9 cellular contexts compared by ENCODE assay signal in genomic region chr9:71783120-71783523, GRCh38. TPM values are rescaled to one million over a fixed set of nuclear protein-coding genes. Genes with fewer than 3 reads are reported as not detected.
DNase-seq lines count a peak whose midpoint lies in the region; ATAC-seq and TF ChIP-seq lines count a peak whose summit lies in the region.
"Had no signal": no experiment of that assay in that cellular context is flagged by ENCODE, and none has a peak within 500 bp of the region (broad histone marks: within the 10 kb centered on the region; RNA-seq: fewer than 3 reads in every experiment).

No MANE protein-coding gene starts in this region.

- peaks cover 26 to 54% (median 53%) of the 10 kb centered on the region in 4 donors for H3K4me1 Mint-ChIP-seq in naive thymus-derived CD8-positive, alpha-beta T cell

- H3K4me3 ChIP-seq in coronary artery = no peak overlapping the region

- POLR2A ChIA-PET in naive thymus-derived CD8-positive, alpha-beta T cell (lab: Charles Lee) = interaction anchor here (0.5 to 5.8 kb wide), 13 partner anchors 8 to 1350 kb away, joined by 3 to 81 read pairs (median 5); partner anchors contain the start of genes ABHD17B, C9orf85 and CEMIP2

- peak overlapping the region; percentile 95 to 100 (median 99) for H3K27ac Mint-ChIP-seq in naive thymus-derived CD8-positive, alpha-beta T cell

- H3K36me3 Mint-ChIP-seq in naive thymus-derived CD8-positive, alpha-beta T cell = peaks cover 0 to 4% (median 4%) of the 10 kb centered on the region in 3 donors

- peak; percentile 59 for DNase-seq in RPMI8226
- peak; percentile 39 to 76 (median 60) for DNase-seq in activated naive CD4-positive, alpha-beta T cell (lab: John Stamatoyannopoulos, UW)
- peak; percentile 64 to 93 (median 87) for DNase-seq in naive thymus-derived CD8-positive, alpha-beta T cell
- DNase-seq in coronary artery (ENCODE audit: low spot score) = no peak
- DNase-seq in Ammon's horn (ENCODE audit: low spot score) = no peak
- no peak for DNase-seq in midbrain (lab: John Stamatoyannopoulos, UW)

- no peaks in the 10 kb centered on the region for H3K27me3 Mint-ChIP-seq in naive thymus-derived CD8-positive, alpha-beta T cell

- H3K9me3 Mint-ChIP-seq in naive thymus-derived CD8-positive, alpha-beta T cell = peaks cover 0 to 4% (median 0%) of the 10 kb centered on the region in 9 donors

- peak overlapping the region; percentile 62 to 80 (median 78) for H3K4me3 Mint-ChIP-seq in naive thymus-derived CD8-positive, alpha-beta T cell

- TF ChIP-seq CTCF in coronary artery (IDR thresholded peaks at IDR 0.05) = no peak

- no peak overlapping the region for H3K27ac ChIP-seq in coronary artery
- H3K27ac ChIP-seq: neutrophil had no signal

- peak; percentile 82 for ATAC-seq in GM18858 (IDR thresholded peaks at IDR 0.05; ENCODE audit: unreplicated experiment)
- peak; percentile 91 for ATAC-seq in HG02840 (IDR thresholded peaks at IDR 0.05; ENCODE audit: low FRiP score, unreplicated experiment)
- ATAC-seq in naive thymus-derived CD8-positive, alpha-beta T cell = peak; percentile 95

RNA-seq across cellular contexts. Expression of gene CEMIP2, which starts 14.8 kb away (rescaled TPM):
- total RNA-seq in naive thymus-derived CD8-positive, alpha-beta T cell = 10 to 100 TPM; 67.5 to 71.9 TPM
- 10 to 100 TPM in 2 of 3 donors, 1 to 10 TPM in 1; 5.9 to 12.9 (median 10.2) TPM for polyA plus RNA-seq in naive thymus-derived CD8-positive, alpha-beta T cell

Comparison
In these comparisons a context has a peak if more than half of its experiments do, and no peak if none do; other contexts are left out.
1. DNase-seq: peak in RPMI8226 (single experiment), activated naive CD4-positive, alpha-beta T cell (4 of 4) and naive thymus-derived CD8-positive, alpha-beta T cell (10 of 10); none in coronary artery (single experiment), Ammon's horn (single experiment) and midbrain (single experiment).
2. Peak in every context shown above with its lines, with median percentiles within 50 percentile points of each other: ATAC-seq.